ENCODE assay signal across 13 cellular contexts in genomic region chr1:13782634-13782995, GRCh38.
DNase-seq lines count a peak whose midpoint lies in the region; ATAC-seq and TF ChIP-seq lines count a peak whose summit lies in the region.
"Had no signal": no experiment of that assay in that cellular context is flagged by ENCODE, and none has a peak within 500 bp of the region (broad histone marks: within the 10 kb centered on the region; RNA-seq: fewer than 3 reads in every experiment).

No MANE protein-coding gene starts in this region.

- peak overlapping the region; percentile 69; the same call in 1 of the 2 replicates for H3K4me2 ChIP-seq in IMR-90 (ENCODE audit: low read depth, low read length)

- intact Hi-C loops in IMR-90 (cut with micrococcal nuclease), result no loop called here
- intact Hi-C loops in ovary (cut with DNase I), result no loop called here

- TF ChIP-seq CTCF in AG10803 (conservative IDR thresholded peaks at IDR 0.05; ENCODE audit: low read length), result no peak
- no peak for TF ChIP-seq CTCF in IMR-90 (conservative IDR thresholded peaks at IDR 0.05; ENCODE audit: low read depth, low read length)
- no peak for TF ChIP-seq CTCF in fibroblast of mammary gland (conservative IDR thresholded peaks at IDR 0.05; ENCODE audit: control insufficient read depth, insufficient read depth, low read depth, low read length)
- no peak for TF ChIP-seq CTCF in ovary (IDR thresholded peaks at IDR 0.05)

- 0 out of 2 replicates have a peak overlapping the region, but pooled peaks have one; percentile 3 for H3K18ac ChIP-seq in IMR-90 (ENCODE audit: low read depth, low read length)

- no peak overlapping the region for H3K23ac ChIP-seq in IMR-90 (ENCODE audit: low read depth, low read length)

- TF ChIP-seq RAD21 in IMR-90 (IDR thresholded peaks at IDR 0.05; ENCODE audit: low read length), result no peak

- no peak overlapping the region for H3K4ac ChIP-seq in IMR-90 (ENCODE audit: low read depth, low read length)

- 0 out of 2 replicates have a peak overlapping the region, but pooled peaks have one; percentile 21 for H4K5ac ChIP-seq in IMR-90 (ENCODE audit: low read depth, low read length)

- peaks cover 35% of the 10 kb centered on the region for H3K4me1 ChIP-seq in IMR-90 (ENCODE audit: control insufficient read depth, insufficient read depth, low read length)
- peaks cover 22% of the 10 kb centered on the region for H3K4me1 ChIP-seq in ovary (ENCODE audit: insufficient read depth)

- H2BK120ac ChIP-seq in IMR-90 (ENCODE audit: low read depth, low read length), result no peak overlapping the region

- H3K36me3 ChIP-seq in IMR-90 (ENCODE audit: control insufficient read depth, insufficient read depth, low read length), result peaks cover 23% of the 10 kb centered on the region
- H3K36me3 ChIP-seq in ovary, result no peaks in the 10 kb centered on the region

- peaks cover 62% of the 10 kb centered on the region for H4K20me1 ChIP-seq in IMR-90 (ENCODE audit: insufficient read depth, low read length)

- no peak overlapping the region for H4K91ac ChIP-seq in IMR-90 (ENCODE audit: insufficient read depth, low read depth, low read length)

- POLR2A ChIA-PET in IMR-90 (lab: Charles Lee; ENCODE audit: unreplicated experiment), result interaction anchor here (0.6 kb wide), 1 partner anchor 31 kb away, joined by 3 read pairs; no protein-coding TSS in a partner anchor

- peak overlapping the region; percentile 53 for H3K4me3 ChIP-seq in AG10803 (ENCODE audit: low read length)
- H3K4me3 ChIP-seq in IMR-90 (ENCODE audit: insufficient read depth, low read depth, low read length), result no peak overlapping the region
- H3K4me3 ChIP-seq in fibroblast of mammary gland (ENCODE audit: control insufficient read depth, low read depth, low read length), result peak overlapping the region; percentile 8
- H3K4me3 ChIP-seq in ovary, result peak overlapping the region; percentile 19
- H3K4me3 ChIP-seq: lung had no signal

- BruUV-seq in IMR-90 (replicated peaks; lab: Mats Ljungman, UMichigan), result no TSS peak

- H2AFZ ChIP-seq in IMR-90 (replicated peaks; ENCODE audit: low read length, poor library complexity), result no peak overlapping the region

- TF ChIP-seq EP300 in ovary (IDR thresholded peaks at IDR 0.05), result no peak

- no peak overlapping the region for H3K14ac ChIP-seq in IMR-90 (replicated peaks; ENCODE audit: low read depth, low read length)

- peak overlapping the region; percentile 18; the same call in 1 of the 2 replicates for H3K27ac ChIP-seq in IMR-90 (ENCODE audit: insufficient read depth, low read length)
- H3K27ac ChIP-seq in ovary, result peak overlapping the region in 1 of 2 donors; percentile 8
- H3K27ac ChIP-seq: VCaP had no signal

- H2BK20ac ChIP-seq in IMR-90 (ENCODE audit: low read depth, low read length), result no peak overlapping the region

- no peaks in the 10 kb centered on the region for H3K9me3 ChIP-seq in IMR-90 (ENCODE audit: control insufficient read depth, insufficient read depth, low read length)
- H3K9me3 ChIP-seq in ovary, result no peaks in the 10 kb centered on the region

- no peaks in the 10 kb centered on the region for H3K27me3 ChIP-seq in IMR-90 (ENCODE audit: control insufficient read depth, insufficient read depth, low read length)
- no peaks in the 10 kb centered on the region for H3K27me3 ChIP-seq in ovary
- H3K27me3 ChIP-seq: brain microvascular endothelial cell had no signal

- H2AK9ac ChIP-seq in IMR-90 (replicated peaks; ENCODE audit: low read depth, low read length, poor library complexity), result no peak overlapping the region

- no peak overlapping the region for H2AK5ac ChIP-seq in IMR-90 (ENCODE audit: low read depth, low read length)

- no peak overlapping the region for H3K56ac ChIP-seq in IMR-90 (ENCODE audit: extremely low read depth, insufficient read depth, low read length)

- H3K9ac ChIP-seq in IMR-90 (ENCODE audit: low read depth, low read length), result no peak overlapping the region

- WGBS in IMR-90 (ENCODE audit: extremely low coverage in 2 of 2, insufficient read length in 1 of 2), 2 experiments, result 95% methylated on average over 4 of the region's 9 CpGs; no CpG with 5 or more reads in 1 of the 2 experiments
- WGBS in ovary, 3 donors, result 14 to 26% (median 20%) methylated on average over 9 of the region's 9 CpGs

- ATAC-seq in IMR-90 (ENCODE audit: low read depth), result no peak
- ATAC-seq in HG02571 (IDR thresholded peaks at IDR 0.05; ENCODE audit: unreplicated experiment), result no peak

- no peak overlapping the region for H2BK15ac ChIP-seq in IMR-90 (ENCODE audit: low read depth, low read length)

- H4K8ac ChIP-seq in IMR-90 (ENCODE audit: low read depth in 2 of 2, low read length in 2 of 2), result no peak overlapping the region

- no peak for TF ChIP-seq POLR2A in IMR-90 (IDR thresholded peaks at IDR 0.05; ENCODE audit: low read depth, low read length)
- no peak for TF ChIP-seq POLR2A in ovary (IDR thresholded peaks at IDR 0.05)

- DNase-seq in AG10803 (ENCODE audit: low read depth) (no peak), IMR-90 (no peak), fibroblast of mammary gland (ENCODE audit: low read depth) (no peak), ovary (peak in 2 of 5 donors; percentile 36 to 45), NCI-H82 treated with DMSO at 0.1 percent for 48 hours (lab: John Stamatoyannopoulos, UW; ENCODE audit: unreplicated experiment) (no peak), T1000 (lab: John Stamatoyannopoulos, UW) (no peak)
- no peak for DNase-seq in stimulated activated naive CD4-positive, alpha-beta T cell (lab: John Stamatoyannopoulos, UW)
- DNase-seq: C1 segment of cervical spinal cord, NCI-H2171 had no signal

- H3K9me1 ChIP-seq in IMR-90 (ENCODE audit: insufficient read depth, low read length), result peaks cover 21% of the 10 kb centered on the region

- dilution Hi-C loops in IMR-90 (cut with HindIII; ENCODE audit: low sequenced_read_pairs, unreplicated experiment), result no loop called here

- H2BK5ac ChIP-seq in IMR-90 (ENCODE audit: low read depth, low read length, poor library complexity, severe bottlenecking), result no peak overlapping the region

- CTCF ChIA-PET in IMR-90 (lab: Yijun Ruan, JAX), result interaction anchor here (0.6 kb wide), 1 partner anchor 18 kb away, joined by 3 read pairs; no protein-coding TSS in a partner anchor

- H3K79me1 ChIP-seq in IMR-90 (ENCODE audit: low read depth in 1 of 2, low read length in 2 of 2), result peaks cover 16 to 77% of the 10 kb centered on the region in 2 experiments

- in situ Hi-C loops in IMR-90 (cut with MboI; ENCODE audit: low sequenced_read_pairs), result no loop called here

TF ChIP-seq in IMR-90, 13 proteins besides CTCF, POLR2A, EP300 and RAD21:
- TF ChIP-seq NFE2L2 (IDR thresholded peaks at IDR 0.05; ENCODE audit: low read depth, low read length) (no peak), MXI1 (IDR thresholded peaks at IDR 0.05; ENCODE audit: borderline replicate concordance, low read depth, low read length) (no peak), ELK1 (IDR thresholded peaks at IDR 0.05; ENCODE audit: borderline replicate concordance, low read depth, low read length) (no peak), RFX5 (IDR thresholded peaks at IDR 0.05; ENCODE audit: low read depth, low read length) (no peak), MAFK (IDR thresholded peaks at IDR 0.05; ENCODE audit: low read depth, low read length) (no peak), SMC3 (IDR thresholded peaks at IDR 0.05; ENCODE audit: low read depth, low read length) (no peak), CEBPB (IDR thresholded peaks at IDR 0.05; ENCODE audit: low read depth, low read length) (no peak), MAZ (IDR thresholded peaks at IDR 0.05; ENCODE audit: borderline replicate concordance, low read depth, low read length) (no peak), USF2 (IDR thresholded peaks at IDR 0.05; ENCODE audit: low read depth, low read length) (no peak), CHD1 (IDR thresholded peaks at IDR 0.05; ENCODE audit: low read depth, low read length) (no peak), FOS (IDR thresholded peaks at IDR 0.05; ENCODE audit: low read depth, low read length) (no peak), BHLHE40 (IDR thresholded peaks at IDR 0.05; ENCODE audit: low read depth, low read length) (no peak), RCOR1 (IDR thresholded peaks at IDR 0.05; ENCODE audit: insufficient replicate concordance, low read length) (no peak)
